Comparison of ENCODE assay signal across 10 cellular contexts in genomic region chr18:45774065-45774521, GRCh38. TPM values are rescaled to one million over a fixed set of nuclear protein-coding genes. Genes with fewer than 3 reads are reported as not detected.
DNase-seq lines count a peak whose midpoint lies in the region; ATAC-seq and TF ChIP-seq lines count a peak whose summit lies in the region.
"Had no signal": no experiment of that assay in that cellular context is flagged by ENCODE, and none has a peak within 500 bp of the region (broad histone marks: within the 10 kb centered on the region; RNA-seq: fewer than 3 reads in every experiment).

No MANE protein-coding gene starts in this region.

- no peak overlapping the region for H3K4me3 ChIP-seq in Panc1 (ENCODE audit: low read depth in 2 of 2, low read length in 2 of 2)

- POLR2A ChIA-PET in Panc1 (lab: Charles Lee), result no interaction called here

- no TSS peak for BruUV-seq in Panc1 (replicated peaks; lab: Mats Ljungman, UMichigan)

- no peaks in the 10 kb centered on the region for H3K27me3 ChIP-seq in Panc1 (ENCODE audit: control insufficient read depth, insufficient read depth, low read length)

- DNase-seq in EL (peak; percentile 21), Panc1 (ENCODE audit: low read depth, low spot score) (no peak), kidney tubule cell (ENCODE audit: low spot score) (peak; percentile 86), erythroblast (lab: John Stamatoyannopoulos, UW) (no peak)
- no peak for DNase-seq in stimulated activated CD4-positive, alpha-beta T cell treated with anti-CD3 and anti-CD28 coated beads, Interleukin-1b, Interleukin-23, amount 100 ng/mL, for 48 hours
- DNase-seq in activated CD4-positive, alpha-beta T cell treated with anti-CD3 and anti-CD28 coated beads, Interleukin-2, amount 50 U/mL, for 48 hours, result no peak
- DNase-seq: NCI-H1930; stimulated activated CD4-positive, alpha-beta T cell treated with anti-CD3 and anti-CD28 coated beads, Interleukin-2, amount 100 ng/mL, for 48 hours had no signal

- no peaks in the 10 kb centered on the region for H3K9me3 ChIP-seq in Panc1 (ENCODE audit: control insufficient read depth, insufficient read depth, low read depth, low read length)

- H3K36me3 ChIP-seq in Panc1 (ENCODE audit: control insufficient read depth, insufficient read depth, low read length), result no peaks in the 10 kb centered on the region; the same call in 1 of the 2 replicates

- in situ Hi-C loops in Panc1 (cut with HindIII; ENCODE audit: low pct_unique_long_range_greater_than_20kb, low sequenced_read_pairs), result no loop called here

- H3K4me1 ChIP-seq in Panc1 (ENCODE audit: control insufficient read depth, insufficient read depth, low read length), result no peaks in the 10 kb centered on the region

- peak; percentile 46 for ATAC-seq in HG02588 (IDR thresholded peaks at IDR 0.05; ENCODE audit: unreplicated experiment)
- ATAC-seq in Panc1, result no peak
- no peak for ATAC-seq in HG03135 (IDR thresholded peaks at IDR 0.05; ENCODE audit: unreplicated experiment)

- no peak for TF ChIP-seq CTCF in Panc1 (IDR thresholded peaks at IDR 0.05)

- TF ChIP-seq POLR2A in erythroblast (IDR thresholded peaks at IDR 0.05; ENCODE audit: low read length), result no peak

- CTCF ChIA-PET in Panc1 (lab: Charles Lee), result no interaction called here

- intact Hi-C loops in Panc1 (cut with micrococcal nuclease; ENCODE audit: unreplicated experiment), result no loop called here

- H3K27ac ChIP-seq in Panc1 (ENCODE audit: low read length), result peak overlapping the region; percentile 34; the same call in 1 of the 2 replicates

RNA-seq across cellular contexts. Expression of gene SLC14A1, which starts 50.1 kb away (rescaled TPM):
- 1.2 TPM for total RNA-seq in Panc1 (2021; ENCODE audit: unreplicated experiment)
- polyA plus RNA-seq in Panc1 (2012; ENCODE audit: insufficient read length), result 2.2 TPM

RNA-seq across cellular contexts. Expression of gene SIGLEC15, which starts 51.4 kb away (rescaled TPM):
- 0.23 TPM for total RNA-seq in Panc1 (2021; ENCODE audit: unreplicated experiment)
- 0.45 TPM for polyA plus RNA-seq in Panc1 (2012; ENCODE audit: insufficient read length)

Comparison
In these comparisons a context has a peak if more than half of its experiments do, and no peak if none do; other contexts are left out.
1. DNase-seq: peak in EL (single experiment) and kidney tubule cell (single experiment); none in Panc1 (single experiment), stimulated activated CD4-positive, alpha-beta T cell treated with anti-CD3 and anti-CD28 coated beads, Interleukin-1b, Interleukin-23, amount 100 ng/mL, for 48 hours (single experiment), erythroblast (0 of 2) and activated CD4-positive, alpha-beta T cell treated with anti-CD3 and anti-CD28 coated beads, Interleukin-2, amount 50 U/mL, for 48 hours (0 of 2).